ENCODE assay signal across 25 cellular contexts in genomic region chr12:20140751-20141150, GRCh38.
DNase-seq lines count a peak whose midpoint lies in the region; ATAC-seq, FAIRE-seq and TF ChIP-seq lines count a peak whose summit lies in the region.
"Had no signal": no experiment of that assay in that cellular context is flagged by ENCODE, and none has a peak within 500 bp of the region (broad histone marks: within the 10 kb centered on the region; RNA-seq: fewer than 3 reads in every experiment).

No MANE protein-coding gene starts in this region.

- in situ Hi-C loops in KBM-7 (cut with MboI; ENCODE audit: low pct_unique_long_range_greater_than_20kb, low sequenced_read_pairs): no loop called here
- in situ Hi-C loops in GM12878 (cut with MboI): no loop called here

- no peaks in the 10 kb centered on the region for H4K20me1 ChIP-seq in GM12878 (ENCODE audit: control insufficient read depth, insufficient read depth)

- CTCF ChIA-PET in GM12878 (lab: Yijun Ruan, JAX): interaction anchor here (0.7 to 1.3 kb wide), 7 partner anchors 14 to 248 kb away, joined by 3 to 7 read pairs (median 3); no protein-coding TSS in a partner anchor

- no peak for TF ChIP-seq CTCF in GM12865 (IDR thresholded peaks at IDR 0.05; ENCODE audit: insufficient read depth, low read depth, low read length, missing control alignments)
- no peak for TF ChIP-seq CTCF in GM12878 (IDR thresholded peaks at IDR 0.05 in 2 of 3, conservative IDR thresholded peaks at IDR 0.05 in 1 of 3; ENCODE audit: control insufficient read depth in 2 of 3, extremely low read depth in 1 of 3, insufficient read depth in 1 of 3, low read depth in 3 of 3, low read length in 3 of 3)
- TF ChIP-seq CTCF in GM10266 (IDR thresholded peaks at IDR 0.05; ENCODE audit: control insufficient read depth, insufficient read depth, low read depth, missing control alignments): no peak

- no peaks in the 10 kb centered on the region for H3K79me2 ChIP-seq in GM12878 (ENCODE audit: control insufficient read depth, insufficient read depth, low read length)

- H3K4me1 ChIP-seq in GM12878 (ENCODE audit: control insufficient read depth, insufficient read depth, low read length): 0 out of 2 replicates have a peak, but pooled peaks cover 2% of the 10 kb centered on the region

- no peak for TF ChIP-seq POLR2A in GM12878 (IDR thresholded peaks at IDR 0.05; ENCODE audit: low read depth, low read length)

- peak; percentile 61 for ATAC-seq in GM12878
- no peak for ATAC-seq in GM21723 (IDR thresholded peaks at IDR 0.05; ENCODE audit: unreplicated experiment)
- ATAC-seq: CD8-positive, alpha-beta T cell; HCT116; HepG2; T-helper 17 cell had no signal

- H3K27ac ChIP-seq in GM12878 (ENCODE audit: control insufficient read depth, insufficient read depth): no peak overlapping the region
- H3K27ac ChIP-seq: 22Rv1, C4-2B had no signal

- no peak overlapping the region for H3K4me2 ChIP-seq in GM12878 (ENCODE audit: control insufficient read depth, insufficient read depth)
- H3K4me2 ChIP-seq: SK-N-SH had no signal

- no TSS peak for BruUV-seq in GM12878 (replicated peaks; lab: Mats Ljungman, UMichigan)

- H3K27me3 ChIP-seq in GM12878 (replicated peaks in 1 of 2; ENCODE audit: control insufficient read depth in 2 of 2, insufficient read depth in 2 of 2, low read length in 1 of 2): no peaks in the 10 kb centered on the region

- TF ChIP-seq EP300 in GM12878 (IDR thresholded peaks at IDR 0.05; ENCODE audit: borderline replicate concordance in 1 of 2, control insufficient read depth in 1 of 2, low read depth in 2 of 2, low read length in 2 of 2): no peak

- H3K4me3 ChIP-seq in GM12865 (ENCODE audit: low read depth, low read length) (no peak overlapping the region), GM12878 (no peak overlapping the region)

- H3K9me3 ChIP-seq in GM12878 (replicated peaks; ENCODE audit: control insufficient read depth, insufficient read depth, low read length): no peaks in the 10 kb centered on the region
- H3K9me3 ChIP-seq: SK-N-SH had no signal

- H3K9ac ChIP-seq in GM12878 (ENCODE audit: control insufficient read depth, insufficient read depth, low read length): no peak overlapping the region
- H3K9ac ChIP-seq: SK-N-SH had no signal

- TF ChIP-seq RAD21 in GM12878 (IDR thresholded peaks at IDR 0.05; ENCODE audit: insufficient read depth, low read depth, low read length): no peak

- POLR2A ChIA-PET in GM12878 (lab: Charles Lee): interaction anchor here (0.6 kb wide), 1 partner anchor 52 kb away, joined by 4 read pairs; no protein-coding TSS in a partner anchor

- FAIRE-seq in GM12878 (lab: Jason Lieb, UNC): no peak
- FAIRE-seq: GM18507, HepG2 had no signal

- DNase-seq in GM12865 (ENCODE audit: low read depth) (peak; percentile 25), KBM-7 (peak; percentile 54), NOMO-1 (lab: John Stamatoyannopoulos, UW; ENCODE audit: unreplicated experiment in 2 of 2) (peak; percentile 47 to 65), GM12878 (ENCODE audit: low read depth, low spot score) (no peak), Kasumi-1 (lab: John Stamatoyannopoulos, UW) (no peak), GM10266 (ENCODE audit: extremely low spot score) (no peak)
- DNase-seq: CD8-positive, alpha-beta T cell; DMS 273 treated with DMSO at 0.1 percent for 48 hours; DMS79; EL; GDM1; KG1; NCI-H1105 treated with DMSO at 0.1 percent for 48 hours; NCI-H2029; NCI-H446; NCI-H524 treated with DMSO at 0.1 percent for 48 hours; NCI-H774; SK-N-SH; T-helper 17 cell had no signal

- no peaks in the 10 kb centered on the region for H3K36me3 ChIP-seq in GM12878 (ENCODE audit: control insufficient read depth in 2 of 2, insufficient read depth in 2 of 2, low read length in 1 of 2)

- SMC1A ChIA-PET in GM12878 (lab: Charles Lee; ENCODE audit: uncharacterized antibody, unreplicated experiment): interaction anchor here (0.6 to 1.6 kb wide), 7 partner anchors 8 to 543 kb away, joined by 3 to 12 read pairs (median 4); no protein-coding TSS in a partner anchor

- 31% methylated on average over 3 of the region's 3 CpGs for WGBS in GM12878 (ENCODE audit: insufficient coverage, insufficient replicate concordance, low lambda C conversion rate, missing lambda C conversion rate)

- H2AFZ ChIP-seq in GM12878 (ENCODE audit: control insufficient read depth, low read depth, low read length): no peak overlapping the region

- RAD21 ChIA-PET in GM12878 (lab: Charles Lee; ENCODE audit: unreplicated experiment): interaction anchor here (0.9 to 1.6 kb wide), 3 partner anchors 10 to 40 kb away, joined by 3 to 4 read pairs (median 4); no protein-coding TSS in a partner anchor

- intact Hi-C loops in GM12878 (cut with micrococcal nuclease; ENCODE audit: unreplicated experiment): loop anchor here (5.0 kb wide), 2 partner anchors 72 to 223 kb away; no protein-coding TSS in a partner anchor

TF ChIP-seq in GM12878, 131 proteins besides CTCF, POLR2A, EP300 and RAD21 (continues in another document):
- no peak for TF ChIP-seq CHD1 (IDR thresholded peaks at IDR 0.05; ENCODE audit: low read depth, low read length)
- TF ChIP-seq PBX3 (IDR thresholded peaks at IDR 0.05; ENCODE audit: insufficient replicate concordance, low read depth, low read length): no peak
- TF ChIP-seq NFIC (IDR thresholded peaks at IDR 0.05; ENCODE audit: low read depth, low read length): no peak
- no peak for TF ChIP-seq ETV6 (conservative IDR thresholded peaks at IDR 0.05 in 1 of 2, IDR thresholded peaks at IDR 0.05 in 1 of 2; ENCODE audit: borderline replicate concordance in 1 of 2, low read depth in 1 of 2)
- no peak for TF ChIP-seq PRDM15 (CRISPR knock-in tag; IDR thresholded peaks at IDR 0.05)
- TF ChIP-seq FOXK2 (IDR thresholded peaks at IDR 0.05): no peak
- TF ChIP-seq, protein P1, sequence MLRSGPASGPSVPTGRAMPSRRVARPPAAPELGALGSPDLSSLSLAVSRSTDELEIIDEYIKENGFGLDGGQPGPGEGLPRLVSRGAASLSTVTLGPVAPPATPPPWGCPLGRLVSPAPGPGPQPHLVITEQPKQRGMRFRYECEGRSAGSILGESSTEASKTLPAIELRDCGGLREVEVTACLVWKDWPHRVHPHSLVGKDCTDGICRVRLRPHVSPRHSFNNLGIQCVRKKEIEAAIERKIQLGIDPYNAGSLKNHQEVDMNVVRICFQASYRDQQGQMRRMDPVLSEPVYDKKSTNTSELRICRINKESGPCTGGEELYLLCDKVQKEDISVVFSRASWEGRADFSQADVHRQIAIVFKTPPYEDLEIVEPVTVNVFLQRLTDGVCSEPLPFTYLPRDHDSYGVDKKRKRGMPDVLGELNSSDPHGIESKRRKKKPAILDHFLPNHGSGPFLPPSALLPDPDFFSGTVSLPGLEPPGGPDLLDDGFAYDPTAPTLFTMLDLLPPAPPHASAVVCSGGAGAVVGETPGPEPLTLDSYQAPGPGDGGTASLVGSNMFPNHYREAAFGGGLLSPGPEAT (IDR thresholded peaks at IDR 0.05; ENCODE audit: low read depth): no peak
- TF ChIP-seq ZBED1 (IDR thresholded peaks at IDR 0.05; ENCODE audit: borderline replicate concordance): no peak
- TF ChIP-seq ZNF622 (IDR thresholded peaks at IDR 0.05): no peak
- TF ChIP-seq ZNF384 (IDR thresholded peaks at IDR 0.05; ENCODE audit: borderline replicate concordance, low read depth, low read length): no peak
- TF ChIP-seq MYB (IDR thresholded peaks at IDR 0.05; ENCODE audit: borderline replicate concordance, low read depth, low read length): no peak
- TF ChIP-seq MYC (IDR thresholded peaks at IDR 0.05; ENCODE audit: insufficient read depth, insufficient read length, insufficient replicate concordance, low read length, severe bottlenecking): no peak
- TF ChIP-seq JUNB (IDR thresholded peaks at IDR 0.05): no peak
- TF ChIP-seq ATF7 (IDR thresholded peaks at IDR 0.05; ENCODE audit: low read depth): 0 out of 2 replicates have a peak, but pooled peaks have one; percentile 22

Comparison
In these comparisons a context has a peak if more than half of its experiments do, and no peak if none do; other contexts are left out.
1. DNase-seq: peak in GM12865 (single experiment), KBM-7 (single experiment) and NOMO-1 (2 of 2); none in GM12878 (single experiment), Kasumi-1 (0 of 2) and GM10266 (single experiment).